In genomic region chr2:20403693-20404381, GRCh38 we compare ENCODE assay signal across 21 cellular contexts.
"Had no signal": no experiment of that assay in that cellular context is flagged by ENCODE, and none has a peak within 500 bp of the region (broad histone marks: within the 10 kb centered on the region; RNA-seq: fewer than 3 reads in every experiment).

No MANE protein-coding gene starts in this region.

- H3K4me3 ChIP-seq: heart left ventricle, left lung, spleen, tibial nerve had no signal

- H3K79me2 ChIP-seq: parathyroid adenoma had no signal

- H3K4me3 Mint-ChIP-seq: activated CD4-positive, alpha-beta memory T cell treated with anti-CD3 and anti-CD28 coated beads, Interleukin-2, amount 10 ng/mL, durations not matched to agents 7 days and 5 days; activated CD4-positive, alpha-beta T cell treated with anti-CD3 and anti-CD28 coated beads for 36 hours; effector memory CD8-positive, alpha-beta T cell; memory B cell; neural crest cell; stimulated activated memory B cell treated with anti-CD40 and anti-IgM and Interleukin-4, amounts not matched to agents 10 μg/mL and 1 μg/mL and 100 μg/mL, for 72 hours; T-cell had no signal

- H3K27ac Mint-ChIP-seq: activated CD4-positive, alpha-beta memory T cell treated with anti-CD3 and anti-CD28 coated beads, Interleukin-2, amount 10 ng/mL, durations not matched to agents 7 days and 5 days; activated CD4-positive, alpha-beta T cell treated with anti-CD3 and anti-CD28 coated beads for 36 hours; effector memory CD8-positive, alpha-beta T cell; memory B cell; stimulated activated memory B cell treated with anti-CD40 and anti-IgM and Interleukin-4, amounts not matched to agents 10 μg/mL and 1 μg/mL and 100 μg/mL, for 72 hours; T-cell had no signal

- H3K27me3 ChIP-seq: heart left ventricle, left lung, spleen, tibial nerve had no signal

- H3K4me1 Mint-ChIP-seq: activated CD4-positive, alpha-beta memory T cell treated with anti-CD3 and anti-CD28 coated beads, Interleukin-2, amount 10 ng/mL, durations not matched to agents 7 days and 5 days; activated CD4-positive, alpha-beta T cell treated with anti-CD3 and anti-CD28 coated beads for 36 hours; memory B cell; neural crest cell; stimulated activated memory B cell treated with anti-CD40 and anti-IgM and Interleukin-4, amounts not matched to agents 10 μg/mL and 1 μg/mL and 100 μg/mL, for 72 hours; T-cell had no signal

- DNase-seq: activated CD4-positive, alpha-beta memory T cell treated with anti-CD3 and anti-CD28 coated beads, Interleukin-2, amount 10 ng/mL, durations not matched to agents 7 days and 5 days; activated CD4-positive, alpha-beta T cell treated with anti-CD3 and anti-CD28 coated beads for 36 hours; activated naive CD4-positive, alpha-beta T cell treated with anti-CD3 and anti-CD28 coated beads, Interleukin-2, amount 50 U/mL, for 16 hours; central memory CD4-positive, alpha-beta T cell; cortex of kidney; effector memory CD8-positive, alpha-beta T cell; erythroblast; foreskin keratinocyte; heart left ventricle; left lung; retina; spleen; stimulated activated CD4-positive, alpha-beta T cell treated with anti-CD3 and anti-CD28 coated beads, Interleukin-1b, Interleukin-23, amount 100 ng/mL, for 48 hours; T1000 had no signal

- H2AFZ ChIP-seq: parathyroid adenoma had no signal

- H3K27ac ChIP-seq: foreskin keratinocyte, left lung, parathyroid adenoma, spleen, tibial nerve, VCaP had no signal

- ATAC-seq: activated CD4-positive, alpha-beta T cell treated with anti-CD3 and anti-CD28 coated beads for 36 hours; effector memory CD8-positive, alpha-beta T cell; foreskin keratinocyte; left lung; stimulated activated memory B cell treated with anti-CD40 and anti-IgM and Interleukin-4, amounts not matched to agents 10 μg/mL and 1 μg/mL and 100 μg/mL, for 72 hours; T-cell had no signal

- H3K36me3 ChIP-seq: heart left ventricle, left lung, spleen, tibial nerve had no signal

- H3K27me3 Mint-ChIP-seq: effector memory CD8-positive, alpha-beta T cell had no signal

- H3K4me1 ChIP-seq: heart left ventricle, left lung, parathyroid adenoma, spleen, tibial nerve had no signal

- H3K9ac ChIP-seq: parathyroid adenoma had no signal
